In genomic region chr19:13277104-13277809, GRCh38 we compare ENCODE assay signal across 8 cellular contexts.
DNase-seq lines count a peak whose midpoint lies in the region; ATAC-seq, FAIRE-seq and TF ChIP-seq lines count a peak whose summit lies in the region.

No MANE protein-coding gene starts in this region.

- FAIRE-seq in endothelial cell of umbilical vein (lab: Jason Lieb, UNC) = peak; percentile 96

- DNase-seq in DMS153 (lab: John Stamatoyannopoulos, UW) (peak; percentile 16), NT2/D1 (ENCODE audit: low read depth, low spot score) (peak; percentile 70), endothelial cell of umbilical vein (ENCODE audit: low read depth, low spot score) (peak; percentile 78), myocyte (ENCODE audit: low read depth) (peak; percentile 81)
- DNase-seq in activated CD8-positive, alpha-beta memory T cell treated with anti-CD3 and anti-CD28 coated beads for 1 hour (ENCODE audit: extremely low read depth in 1 of 2, low read depth in 1 of 2) = peak; percentile 22 to 27
- peak; percentile 15 to 28 for DNase-seq in stimulated activated CD8-positive, alpha-beta memory T cell treated with anti-CD3 and anti-CD28 coated beads, Interleukin-7, amount 100 ng/mL, for 48 hours (ENCODE audit: extremely low read depth in 1 of 2, low read depth in 1 of 2)

- H3K36me3 ChIP-seq in NT2/D1 (ENCODE audit: insufficient read depth, insufficient read length, low read length) = no peaks in the 10 kb centered on the region
- no peaks in the 10 kb centered on the region for H3K36me3 ChIP-seq in endothelial cell of umbilical vein (ENCODE audit: control insufficient read depth in 2 of 2, extremely low read depth in 1 of 2, insufficient read depth in 2 of 2, low read length in 2 of 2)

- H3K4me1 ChIP-seq in NT2/D1 (ENCODE audit: insufficient read depth, insufficient read length) (peaks cover 23% of the 10 kb centered on the region), endothelial cell of umbilical vein (ENCODE audit: control insufficient read depth, extremely low read depth, insufficient read depth, low read length) (peaks cover 5% of the 10 kb centered on the region)

- H3K4me3 ChIP-seq in NT2/D1 (ENCODE audit: insufficient read length, low read depth) (no peak overlapping the region), endothelial cell of umbilical vein (replicated peaks in 1 of 3; ENCODE audit: insufficient read depth in 1 of 3, low read depth in 1 of 3, low read length in 3 of 3) (no peak overlapping the region)

- POLR2A ChIA-PET in endothelial cell of umbilical vein (lab: Charles Lee) = no interaction called here

- intact Hi-C loops in endothelial cell of umbilical vein (cut with micrococcal nuclease) = loop anchor here (1.0 kb wide), 3 partner anchors 154 to 444 kb away; no protein-coding TSS in a partner anchor

- dilution Hi-C loops in endothelial cell of umbilical vein (cut with MboI; ENCODE audit: extremely low pct_ligation_motif_present, low sequenced_read_pairs) = no loop called here

- ATAC-seq in HG03135 (IDR thresholded peaks at IDR 0.05; ENCODE audit: unreplicated experiment) = peak; percentile 83
- ATAC-seq in HG03457 (IDR thresholded peaks at IDR 0.05; ENCODE audit: unreplicated experiment) = no peak

- H2AFZ ChIP-seq in endothelial cell of umbilical vein (ENCODE audit: low read depth, low read length) = peak overlapping the region; percentile 85

- H3K27me3 ChIP-seq in NT2/D1 (ENCODE audit: insufficient read depth, insufficient read length) (no peaks in the 10 kb centered on the region), endothelial cell of umbilical vein (ENCODE audit: control insufficient read depth in 2 of 2, insufficient read depth in 2 of 2, low read length in 2 of 2) (no peaks in the 10 kb centered on the region)

- no peaks in the 10 kb centered on the region for H3K9me1 ChIP-seq in endothelial cell of umbilical vein (replicated peaks; ENCODE audit: control insufficient read depth, extremely low read depth, insufficient read depth, low read length)

- no peaks in the 10 kb centered on the region for H4K20me1 ChIP-seq in endothelial cell of umbilical vein (replicated peaks; ENCODE audit: control insufficient read depth, extremely low read depth, insufficient read depth, low read length)

- H3K79me2 ChIP-seq in endothelial cell of umbilical vein (ENCODE audit: control insufficient read depth, insufficient read depth, low read length) = no peaks in the 10 kb centered on the region

- TF ChIP-seq CTCF in endothelial cell of umbilical vein (IDR thresholded peaks at IDR 0.05; ENCODE audit: extremely low read depth in 1 of 2, insufficient read depth in 1 of 2, low read depth in 1 of 2, low read length in 2 of 2) = peak; percentile 41 to 61

- H3K9ac ChIP-seq in NT2/D1 (ENCODE audit: insufficient read length, low read depth) = no peak overlapping the region
- H3K9ac ChIP-seq in endothelial cell of umbilical vein (replicated peaks; ENCODE audit: extremely low read depth, insufficient read depth, low read length) = no peak overlapping the region

- CTCF ChIA-PET in endothelial cell of umbilical vein (lab: Charles Lee) = interaction anchor here (0.6 to 4.2 kb wide), 43 partner anchors 10 to 470 kb away, joined by 3 to 135 read pairs (median 4); a partner anchor contains a TSS

- H3K4me2 ChIP-seq in endothelial cell of umbilical vein (ENCODE audit: insufficient read depth, low read length) = peak overlapping the region; percentile 25

- no TSS peak for BruUV-seq in endothelial cell of umbilical vein (replicated peaks; lab: Mats Ljungman, UMichigan)

- H3K9me3 ChIP-seq in NT2/D1 (ENCODE audit: insufficient read depth, low read length) (peaks cover 12% of the 10 kb centered on the region; the same call in 1 of the 2 replicates), endothelial cell of umbilical vein (replicated peaks; ENCODE audit: control insufficient read depth, insufficient read depth, low read length) (no peaks in the 10 kb centered on the region)

- H3K27ac ChIP-seq in endothelial cell of umbilical vein (ENCODE audit: insufficient read depth, low read depth, low read length) = peak overlapping the region; percentile 4

- no peak for TF ChIP-seq POLR2A in endothelial cell of umbilical vein (IDR thresholded peaks at IDR 0.05; ENCODE audit: low read depth, low read length)

TF ChIP-seq in endothelial cell of umbilical vein, 7 proteins besides CTCF, POLR2A, EP300 and RAD21:
- TF ChIP-seq MYC (IDR thresholded peaks at IDR 0.05; ENCODE audit: low read depth, low read length) (no peak), JUN (IDR thresholded peaks at IDR 0.05; ENCODE audit: borderline replicate concordance, insufficient read depth, insufficient read length, low read depth) (no peak), FOS (IDR thresholded peaks at IDR 0.05; ENCODE audit: borderline replicate concordance, insufficient read depth, low read length) (no peak), EZH2 (IDR thresholded peaks at IDR 0.05; ENCODE audit: borderline replicate concordance, low read depth, low read length, severe bottlenecking) (no peak), GATA2 (IDR thresholded peaks at IDR 0.05; ENCODE audit: insufficient read depth, insufficient read length, low read depth, low read length) (no peak), POLR2AphosphoS5 (IDR thresholded peaks at IDR 0.05; ENCODE audit: insufficient read depth, low read depth, low read length) (no peak)
- TF ChIP-seq, protein P1, sequence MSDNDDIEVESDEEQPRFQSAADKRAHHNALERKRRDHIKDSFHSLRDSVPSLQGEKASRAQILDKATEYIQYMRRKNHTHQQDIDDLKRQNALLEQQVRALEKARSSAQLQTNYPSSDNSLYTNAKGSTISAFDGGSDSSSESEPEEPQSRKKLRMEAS (IDR thresholded peaks at IDR 0.05; ENCODE audit: insufficient read depth, insufficient read length) = no peak

Comparison
In these comparisons a context has a peak if more than half of its experiments do, and no peak if none do; other contexts are left out.
1. DNase-seq: peak in every context shown above with its lines; median percentile 81 in myocyte; 78 in endothelial cell of umbilical vein; 70 in NT2/D1; 24 in activated CD8-positive, alpha-beta memory T cell treated with anti-CD3 and anti-CD28 coated beads for 1 hour; 22 in stimulated activated CD8-positive, alpha-beta memory T cell treated with anti-CD3 and anti-CD28 coated beads, Interleukin-7, amount 100 ng/mL, for 48 hours; 16 in DMS153.